ENCODE assay signal across 29 cellular contexts in genomic region chr3:55688154-55688553, GRCh38.
"Had no signal": no experiment of that assay in that cellular context is flagged by ENCODE, and none has a peak within 500 bp of the region (broad histone marks: within the 10 kb centered on the region; RNA-seq: fewer than 3 reads in every experiment).

No MANE protein-coding gene starts in this region.

- H3K4me3 ChIP-seq: ascending aorta, cardiac muscle cell, MG63, Peyer's patch had no signal

- H3K27ac ChIP-seq: ascending aorta, cardiac muscle cell, Peyer's patch, RWPE1 had no signal

- ATAC-seq: activated CD8-positive, alpha-beta T cell treated with anti-CD3 and anti-CD28 coated beads for 36 hours; activated T-cell treated with anti-CD3 and anti-CD28 coated beads, Interleukin-2, amount 50 U/mL, for 72 hours; Right ventricle myocardium inferior had no signal

- H3K4me1 Mint-ChIP-seq: activated CD4-positive, alpha-beta T cell treated with anti-CD3 and anti-CD28 coated beads, Interleukin-2, amount 10 ng/mL, durations not matched to agents 24 days and 14 days; activated naive CD4-positive, alpha-beta T cell treated with anti-CD3 and anti-CD28 coated beads, Interleukin-2, amount 50 U/mL, for 24 hours; activated naive CD8-positive, alpha-beta T cell treated with anti-CD3 and anti-CD28 coated beads, Interleukin-2, amount 10 ng/mL, durations not matched to agents 7 days and 5 days had no signal

- H3K27me3 Mint-ChIP-seq: activated CD4-positive, alpha-beta T cell treated with anti-CD3 and anti-CD28 coated beads, Interleukin-2, amount 10 ng/mL, durations not matched to agents 24 days and 14 days; activated CD8-positive, alpha-beta T cell treated with anti-CD3 and anti-CD28 coated beads for 36 hours; activated naive CD4-positive, alpha-beta T cell treated with anti-CD3 and anti-CD28 coated beads, Interleukin-2, amount 50 U/mL, for 24 hours; activated naive CD8-positive, alpha-beta T cell treated with anti-CD3 and anti-CD28 coated beads, Interleukin-2, amount 10 ng/mL, durations not matched to agents 7 days and 5 days had no signal

- H3K4me1 ChIP-seq: ascending aorta, Peyer's patch had no signal

- H3K9me3 ChIP-seq: ascending aorta, MG63, Peyer's patch had no signal

- H3K27me3 ChIP-seq: ascending aorta, cardiac muscle cell, MG63, Peyer's patch had no signal

- H3K36me3 Mint-ChIP-seq: activated naive CD4-positive, alpha-beta T cell treated with anti-CD3 and anti-CD28 coated beads, Interleukin-2, amount 50 U/mL, for 24 hours; activated naive CD8-positive, alpha-beta T cell treated with anti-CD3 and anti-CD28 coated beads, Interleukin-2, amount 10 ng/mL, durations not matched to agents 7 days and 5 days had no signal

- H3K27ac Mint-ChIP-seq: activated CD4-positive, alpha-beta T cell treated with anti-CD3 and anti-CD28 coated beads, Interleukin-2, amount 10 ng/mL, durations not matched to agents 24 days and 14 days; activated CD8-positive, alpha-beta T cell treated with anti-CD3 and anti-CD28 coated beads for 36 hours; activated naive CD4-positive, alpha-beta T cell treated with anti-CD3 and anti-CD28 coated beads, Interleukin-2, amount 50 U/mL, for 24 hours; activated naive CD8-positive, alpha-beta T cell treated with anti-CD3 and anti-CD28 coated beads, Interleukin-2, amount 10 ng/mL, durations not matched to agents 7 days and 5 days; activated T-cell treated with anti-CD3 and anti-CD28 coated beads, Interleukin-2, amount 50 U/mL, for 72 hours; activated T-helper 2 cell treated with anti-CD3 and anti-CD28 coated beads, Interferon-gamma antibody, Interleukin-2, Interleukin-4, amounts not matched to agents 10 μg/mL and 5 μg/mL and 100 μg/mL, durations not matched to agents 14 hours and 24 hours and 36 hours had no signal

- DNase-seq: activated CD4-positive, alpha-beta T cell treated with anti-CD3 and anti-CD28 coated beads, Interleukin-2, amount 10 ng/mL, durations not matched to agents 24 days and 14 days; activated CD4-positive, alpha-beta T cell treated with anti-CD3 and anti-CD28 coated beads, Interleukin-2, amount 50 U/mL, for 4 hours; activated CD8-positive, alpha-beta T cell treated with anti-CD3 and anti-CD28 coated beads for 36 hours; activated gamma-delta T cell; activated naive CD4-positive, alpha-beta T cell treated with Interleukin-2 at 50 U/mL for 16 hours; activated naive CD8-positive, alpha-beta T cell treated with anti-CD3 and anti-CD28 coated beads, Interleukin-2, amount 10 ng/mL, durations not matched to agents 7 days and 5 days; activated T-cell treated with anti-CD3 and anti-CD28 coated beads, Interleukin-2, amount 50 U/mL, for 1 hour; activated T-cell treated with anti-CD3 and anti-CD28 coated beads, Interleukin-2, amount 50 U/mL, for 72 hours; amygdala; Kasumi-1; MG63; MV-4-11; NCI-H1092; NCI-H1436 treated with DMSO at 0.1 percent for 48 hours; NCI-H1694 treated with DMSO at 0.1 percent for 48 hours; NCI-H2029; NCI-H345; NCI-H526; NCI-H748 treated with DMSO at 0.1 percent for 48 hours; Peyer's patch; SIG-M5; SW 1271; T1000 had no signal

- H3K9me3 Mint-ChIP-seq: activated CD4-positive, alpha-beta T cell treated with anti-CD3 and anti-CD28 coated beads, Interleukin-2, amount 10 ng/mL, durations not matched to agents 24 days and 14 days; activated CD8-positive, alpha-beta T cell treated with anti-CD3 and anti-CD28 coated beads for 36 hours; activated naive CD8-positive, alpha-beta T cell treated with anti-CD3 and anti-CD28 coated beads, Interleukin-2, amount 10 ng/mL, durations not matched to agents 7 days and 5 days; activated T-cell treated with anti-CD3 and anti-CD28 coated beads, Interleukin-2, amount 50 U/mL, for 72 hours; activated T-helper 2 cell treated with anti-CD3 and anti-CD28 coated beads, Interferon-gamma antibody, Interleukin-2, Interleukin-4, amounts not matched to agents 10 μg/mL and 5 μg/mL and 100 μg/mL, durations not matched to agents 14 hours and 24 hours and 36 hours had no signal

- H3K36me3 ChIP-seq: ascending aorta, cardiac muscle cell, MG63, Peyer's patch had no signal

- H3K4me3 Mint-ChIP-seq: activated CD4-positive, alpha-beta T cell treated with anti-CD3 and anti-CD28 coated beads, Interleukin-2, amount 10 ng/mL, durations not matched to agents 24 days and 14 days; activated CD8-positive, alpha-beta T cell treated with anti-CD3 and anti-CD28 coated beads for 36 hours; activated naive CD4-positive, alpha-beta T cell treated with anti-CD3 and anti-CD28 coated beads, Interleukin-2, amount 50 U/mL, for 24 hours; activated naive CD8-positive, alpha-beta T cell treated with anti-CD3 and anti-CD28 coated beads, Interleukin-2, amount 10 ng/mL, durations not matched to agents 7 days and 5 days; activated T-cell treated with anti-CD3 and anti-CD28 coated beads, Interleukin-2, amount 50 U/mL, for 72 hours had no signal
